In the genomic region with DNA sequence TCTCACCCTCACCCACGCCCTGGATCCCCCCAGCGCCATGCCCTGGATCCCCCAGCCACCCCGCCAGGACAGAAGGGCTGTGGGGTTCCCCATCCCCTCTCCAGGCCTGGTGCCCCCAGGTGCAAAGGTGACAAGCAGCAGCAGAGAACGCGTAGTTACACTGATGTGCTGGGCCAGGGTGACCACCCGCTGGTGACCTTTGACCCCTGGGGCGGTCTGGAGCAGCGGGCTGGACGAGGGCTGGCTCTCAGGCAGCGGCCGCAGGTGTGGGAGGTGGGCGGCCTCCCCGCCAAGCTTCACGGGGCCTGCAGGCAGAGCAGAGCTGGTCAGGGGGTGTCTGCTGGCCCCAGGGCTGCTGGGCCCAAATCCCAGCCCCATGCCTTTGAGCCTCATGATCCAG, we compare ENCODE assay signal across 21 cellular contexts. TPM values are rescaled to one million over a fixed set of nuclear protein-coding genes. Genes with fewer than 3 reads are reported as not detected.
"Had no signal": no experiment of that assay in that cellular context is flagged by ENCODE, and none has a peak within 500 bp of the region (broad histone marks: within the 10 kb centered on the region; RNA-seq: fewer than 3 reads in every experiment).

No MANE protein-coding gene starts in this region.

- DNase-seq: colonic mucosa; dermis blood vessel endothelial cell; effector CD4-positive, alpha-beta T cell; endodermal cell; erythroblast; foreskin keratinocyte; immature natural killer cell; left cardiac atrium; mesendoderm; naive B cell; posterior cingulate gyrus; small intestine; stimulated activated CD4-positive, alpha-beta T cell treated with anti-CD3 and anti-CD28 coated beads, Interleukin-12 subunit alpha, Interleukin-12 subunit beta, amount 100 ng/mL, for 4 hours; stimulated activated naive CD4-positive, alpha-beta T cell treated with Interleukin-2 at 50 U/mL for 16 hours; thyroid gland had no signal

- H3K27me3 ChIP-seq: colonic mucosa, foreskin keratinocyte, suprapubic skin, thyroid gland had no signal

- FAIRE-seq: endothelial cell of umbilical vein, keratinocyte, small intestine, urothelium cell line had no signal

- H3K4me1 ChIP-seq: colonic mucosa, foreskin keratinocyte, suprapubic skin, thyroid gland had no signal

- H3K27ac ChIP-seq: colonic mucosa, foreskin keratinocyte, suprapubic skin, thyroid gland had no signal

- H3K4me3 ChIP-seq: colonic mucosa, lung, suprapubic skin, thyroid gland had no signal

- ATAC-seq: foreskin keratinocyte, left cardiac atrium, left ventricle myocardium superior had no signal

- H3K36me3 ChIP-seq: colonic mucosa had no signal

- H3K9me3 ChIP-seq: colonic mucosa, suprapubic skin, thyroid gland had no signal

RNA-seq across cellular contexts. Expression of gene RFLNA, which starts 40.1 kb away (rescaled TPM):
- polyA plus RNA-seq: immature natural killer cell had no signal
